Comparison of ENCODE assay signal across 23 cellular contexts in genomic region chrX:106302304-106302703, GRCh38.
DNase-seq lines count a peak whose midpoint lies in the region; ATAC-seq, FAIRE-seq and TF ChIP-seq lines count a peak whose summit lies in the region.
"Had no signal": no experiment of that assay in that cellular context is flagged by ENCODE, and none has a peak within 500 bp of the region (broad histone marks: within the 10 kb centered on the region; RNA-seq: fewer than 3 reads in every experiment).

No MANE protein-coding gene starts in this region.

- H3K4me1 ChIP-seq in Caco-2 (peaks cover 13% of the 10 kb centered on the region; the same call in 1 of the 2 replicates), sigmoid colon (no peaks in the 10 kb centered on the region), heart right ventricle (no peaks in the 10 kb centered on the region)
- H3K4me1 ChIP-seq: BLaER1, Peyer's patch, vagina had no signal

- no peak for FAIRE-seq in bronchial epithelial cell (lab: Jason Lieb, UNC)
- FAIRE-seq: colon, GM18507 had no signal

- H3K36me3 ChIP-seq in Caco-2 (ENCODE audit: control insufficient read depth, insufficient read depth, low read length) (no peaks in the 10 kb centered on the region), bronchial epithelial cell (ENCODE audit: control insufficient read depth, insufficient read depth, low read length) (no peaks in the 10 kb centered on the region), sigmoid colon (no peaks in the 10 kb centered on the region), heart right ventricle (no peaks in the 10 kb centered on the region)
- H3K36me3 ChIP-seq: BLaER1, Peyer's patch, vagina had no signal

- H3K27me3 ChIP-seq in Caco-2 (replicated peaks; ENCODE audit: control insufficient read depth, insufficient read depth, low read length) (no peaks in the 10 kb centered on the region), bronchial epithelial cell (ENCODE audit: control insufficient read depth, insufficient read depth, low read length) (no peaks in the 10 kb centered on the region), sigmoid colon (no peaks in the 10 kb centered on the region), heart right ventricle (peaks cover 0 to 6% (median 0%) of the 10 kb centered on the region in 7 donors)
- H3K27me3 ChIP-seq: Peyer's patch, vagina had no signal

- WGBS in sigmoid colon, 2 donors, result 58 to 76% methylated on average over 2 of the region's 2 CpGs
- 66 to 71% methylated on average over 2 of the region's 2 CpGs for WGBS in heart right ventricle, 2 donors

- H3K36me3 Mint-ChIP-seq in Caco-2 (ENCODE audit: insufficient read depth, unreplicated experiment), result peaks cover 6% of the 10 kb centered on the region

- peak overlapping the region; percentile 81 for H3K27ac Mint-ChIP-seq in Caco-2 (ENCODE audit: unreplicated experiment)
- H3K27ac Mint-ChIP-seq: activated CD8-positive, alpha-beta T cell treated with anti-CD3 and anti-CD28 coated beads for 36 hours; endodermal cell had no signal

- no peak for TF ChIP-seq POLR2A in sigmoid colon (IDR thresholded peaks at IDR 0.05)

- H3K27me3 Mint-ChIP-seq in Caco-2 (ENCODE audit: insufficient read depth, unreplicated experiment), result no peaks in the 10 kb centered on the region
- H3K27me3 Mint-ChIP-seq: activated CD8-positive, alpha-beta T cell treated with anti-CD3 and anti-CD28 coated beads for 36 hours had no signal

- ATAC-seq in heart right ventricle, result no peak
- ATAC-seq: activated CD8-positive, alpha-beta T cell treated with anti-CD3 and anti-CD28 coated beads for 36 hours had no signal

- no TSS peak for BruUV-seq in Caco-2 (replicated peaks; lab: Mats Ljungman, UMichigan)

- H3K4me3 ChIP-seq in Caco-2 (ENCODE audit: low read depth, low read length) (no peak overlapping the region), bronchial epithelial cell (ENCODE audit: low read depth, low read length) (no peak overlapping the region), sigmoid colon (no peak overlapping the region), heart right ventricle (no peak overlapping the region)
- H3K4me3 ChIP-seq: BLaER1, Peyer's patch, vagina had no signal

- H3K4me1 Mint-ChIP-seq in Caco-2 (ENCODE audit: low read depth, unreplicated experiment), result peaks cover 10% of the 10 kb centered on the region
- H3K4me1 Mint-ChIP-seq: endodermal cell had no signal

- CTCF ChIA-PET in Caco-2 (lab: Charles Lee), result no interaction called here

- no peak overlapping the region for H3K4me3 Mint-ChIP-seq in Caco-2 (ENCODE audit: unreplicated experiment)
- H3K4me3 Mint-ChIP-seq: activated CD8-positive, alpha-beta T cell treated with anti-CD3 and anti-CD28 coated beads for 36 hours; endodermal cell had no signal

- no peak for TF ChIP-seq CTCF in Caco-2 (IDR thresholded peaks at IDR 0.05; ENCODE audit: insufficient read depth in 1 of 2, low read depth in 1 of 2, low read length in 1 of 2, severe bottlenecking in 1 of 2, unreplicated experiment in 1 of 2)
- TF ChIP-seq CTCF in bronchial epithelial cell (IDR thresholded peaks at IDR 0.05; ENCODE audit: insufficient read depth, low read length, severe bottlenecking), result no peak
- no peak for TF ChIP-seq CTCF in sigmoid colon (IDR thresholded peaks at IDR 0.05)
- no peak for TF ChIP-seq CTCF in heart right ventricle (IDR thresholded peaks at IDR 0.05)

- H3K9me3 Mint-ChIP-seq in Caco-2 (ENCODE audit: unreplicated experiment), result no peaks in the 10 kb centered on the region
- H3K9me3 Mint-ChIP-seq: activated CD8-positive, alpha-beta T cell treated with anti-CD3 and anti-CD28 coated beads for 36 hours had no signal

- POLR2A ChIA-PET in Caco-2 (lab: Charles Lee), result no interaction called here

- H3K27ac ChIP-seq in sigmoid colon (no peak overlapping the region), heart right ventricle (no peak overlapping the region)
- H3K27ac ChIP-seq: BLaER1, Peyer's patch, vagina had no signal

- intact Hi-C loops in Caco-2 (cut with micrococcal nuclease; ENCODE audit: unreplicated experiment), result loop anchor here (10.0 kb wide), 1 partner anchor 48 kb away; no protein-coding TSS in a partner anchor
- intact Hi-C loops in sigmoid colon (cut with DNase I), result no loop called here
- intact Hi-C loops in heart right ventricle (cut with DNase I), result no loop called here

- TF ChIP-seq EP300 in sigmoid colon (IDR thresholded peaks at IDR 0.05), result no peak

- H3K9me3 ChIP-seq in Caco-2 (no peaks in the 10 kb centered on the region), sigmoid colon (no peaks in the 10 kb centered on the region), heart right ventricle (no peaks in the 10 kb centered on the region)
- H3K9me3 ChIP-seq: Peyer's patch, vagina had no signal

- DNase-seq in Caco-2 (peak in 1 of 2 experiments; percentile 47), NCI-H226 (peak; percentile 64), bronchial epithelial cell (ENCODE audit: low read depth) (peak; percentile 96), kidney tubule cell (ENCODE audit: low spot score) (peak; percentile 89), sigmoid colon (no peak), heart right ventricle (no peak), NCI-H2081 (lab: John Stamatoyannopoulos, UW) (no peak)
- no peak for DNase-seq in stimulated activated CD8-positive, alpha-beta memory T cell treated with anti-CD3 and anti-CD28 coated beads, Interleukin-4, amount 100 ng/mL, for 48 hours
- DNase-seq: activated CD4-positive, CD25-positive, alpha-beta regulatory T cell; activated CD8-positive, alpha-beta T cell treated with anti-CD3 and anti-CD28 coated beads for 36 hours; amniotic stem cell; endodermal cell; KG1; NCI-H2081 treated with DMSO at 0.1 percent for 48 hours; NCI-H510A; Peyer's patch; stimulated activated CD4-positive, alpha-beta T cell treated with anti-CD3 and anti-CD28 coated beads, Interleukin-12 subunit alpha, Interleukin-12 subunit beta, amount 100 ng/mL, for 4 hours; substantia nigra; T-helper 9 cell had no signal

Comparison
In these comparisons a context has a peak if more than half of its experiments do, and no peak if none do; other contexts are left out.
1. DNase-seq: peak in NCI-H226 (single experiment), bronchial epithelial cell (single experiment) and kidney tubule cell (single experiment); none in sigmoid colon (single experiment), heart right ventricle (0 of 2), NCI-H2081 (0 of 2) and stimulated activated CD8-positive, alpha-beta memory T cell treated with anti-CD3 and anti-CD28 coated beads, Interleukin-4, amount 100 ng/mL, for 48 hours (single experiment).